ENCODE assay signal across 27 cellular contexts in the genomic region with DNA sequence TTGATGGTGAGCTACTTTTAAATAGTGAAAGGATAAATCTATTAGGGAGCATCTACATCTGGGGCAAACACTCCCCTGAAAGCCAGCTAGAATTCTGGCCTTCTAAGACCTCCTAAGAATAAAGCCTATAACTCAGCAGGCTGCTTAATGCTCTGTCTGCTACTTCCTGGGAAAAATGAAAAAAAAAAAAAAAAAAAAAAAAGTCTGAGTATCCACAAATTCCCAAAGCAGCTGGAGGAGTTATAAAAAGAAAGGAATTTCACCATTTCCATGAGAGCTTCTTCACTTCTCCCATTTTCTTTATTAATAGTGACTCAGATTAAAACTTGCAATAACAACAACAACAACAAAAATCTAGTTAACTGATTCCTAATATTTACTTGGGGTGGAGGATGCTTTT.
"Had no signal": no experiment of that assay in that cellular context is flagged by ENCODE, and none has a peak within 500 bp of the region (broad histone marks: within the 10 kb centered on the region; RNA-seq: fewer than 3 reads in every experiment).

No MANE protein-coding gene starts in this region.

- H3K27me3 ChIP-seq: cardiac muscle cell, dorsolateral prefrontal cortex, foreskin keratinocyte, left lung, pancreas had no signal

- H3K36me3 ChIP-seq: cardiac muscle cell, left lung, pancreas, prostate gland, thoracic aorta, WERI-Rb-1 had no signal

- DNase-seq: activated CD4-positive, alpha-beta memory T cell treated with anti-CD3 and anti-CD28 coated beads, Interleukin-2, amount 10 ng/mL, durations not matched to agents 7 days and 5 days; activated CD4-positive, alpha-beta T cell treated with anti-CD3 and anti-CD28 coated beads, Interleukin-2, amount 10 ng/mL, durations not matched to agents 7 days and 5 days; activated CD4-positive, CD25-positive, alpha-beta regulatory T cell treated with anti-CD3 and anti-CD28 coated beads, Interleukin-2, amount 50 U/mL, for 72 hours; activated CD8-positive, alpha-beta memory T cell treated with anti-CD3 and anti-CD28 coated beads, Interleukin-2, amount 50 U/mL, for 48 hours; activated naive CD4-positive, alpha-beta T cell treated with Interleukin-2 at 50 U/mL for 16 hours; activated T-cell treated with anti-CD3 and anti-CD28 coated beads, Interleukin-2, amount 50 U/mL, for 4 hours; anterior cingulate cortex; cerebellar nuclear complex; dorsolateral prefrontal cortex; effector memory CD4-positive, alpha-beta T cell; erythroblast; foreskin keratinocyte; left lung; mammary epithelial cell; naive thymus-derived CD8-positive, alpha-beta T cell; nucleus accumbens; pancreas; stimulated activated CD4-positive, alpha-beta T cell treated with anti-CD3 and anti-CD28 coated beads, Interleukin-4, amount 100 ng/mL, for 1 hour; stimulated activated naive CD8-positive, alpha-beta T cell treated with anti-CD3 and anti-CD28 coated beads, Interleukin-15, Interleukin-2, amounts not matched to agents 100 U/mL and 50 U/mL, for 24 hours; SW 1271; T1000; trophoblast cell; WERI-Rb-1 had no signal

- H3K4me1 ChIP-seq: left lung, pancreas, prostate gland had no signal

- H3K4me3 ChIP-seq: cardiac muscle cell, coronary artery, dorsolateral prefrontal cortex, left lung, pancreas, prostate gland, thoracic aorta had no signal

- ATAC-seq: activated T-cell treated with anti-CD3 and anti-CD28 coated beads, Interleukin-2, amount 50 U/mL, for 4 hours; foreskin keratinocyte; left lung; naive thymus-derived CD8-positive, alpha-beta T cell; pancreas; stimulated activated naive CD8-positive, alpha-beta T cell treated with anti-CD3 and anti-CD28 coated beads, Interleukin-15, Interleukin-2, amounts not matched to agents 100 U/mL and 50 U/mL, for 24 hours had no signal

- H3K27ac ChIP-seq: cardiac muscle cell, coronary artery, dorsolateral prefrontal cortex, foreskin keratinocyte, left lung, pancreas, prostate gland, thoracic aorta, WERI-Rb-1 had no signal

- H3K9me3 ChIP-seq: pancreas, prostate gland, thoracic aorta had no signal
